ENCODE assay signal across 8 cellular contexts in genomic region chr18:54222922-54223567, GRCh38. TPM values are rescaled to one million over a fixed set of nuclear protein-coding genes. Genes with fewer than 3 reads are reported as not detected.
DNase-seq lines count a peak whose midpoint lies in the region; ATAC-seq and TF ChIP-seq lines count a peak whose summit lies in the region.

No MANE protein-coding gene starts in this region.

- H3K9me3 Mint-ChIP-seq in endothelial cell (ENCODE audit: unreplicated experiment): no peaks in the 10 kb centered on the region

- no peaks in the 10 kb centered on the region for H3K36me3 Mint-ChIP-seq in endothelial cell (ENCODE audit: low read depth, unreplicated experiment)

- in situ Hi-C loops in G401 (cut with HindIII; ENCODE audit: low sequenced_read_pairs): no loop called here

- ATAC-seq in GM21360 (IDR thresholded peaks at IDR 0.05; ENCODE audit: unreplicated experiment) (peak; percentile 31), HG03565 (IDR thresholded peaks at IDR 0.05; ENCODE audit: unreplicated experiment) (peak; percentile 29)

- peaks cover 15% of the 10 kb centered on the region for H3K4me1 Mint-ChIP-seq in endothelial cell (ENCODE audit: unreplicated experiment)

- peak overlapping the region; percentile 94 for H3K4me3 Mint-ChIP-seq in endothelial cell (ENCODE audit: unreplicated experiment)

- H3K27me3 Mint-ChIP-seq in endothelial cell (ENCODE audit: unreplicated experiment): peaks cover 3% of the 10 kb centered on the region

- peak overlapping the region; percentile 34 for H3K27ac Mint-ChIP-seq in endothelial cell (ENCODE audit: unreplicated experiment)

- DNase-seq in G401 (ENCODE audit: low spot score): peak; percentile 42
- peak; percentile 20 for DNase-seq in activated CD4-positive, CD25-positive, alpha-beta regulatory T cell treated with anti-CD3 and anti-CD28 coated beads, Interleukin-2, amount 50 U/mL, for 16 hours (ENCODE audit: low read depth, low spot score)
- DNase-seq in endothelial cell (ENCODE audit: low spot score): no peak
- DNase-seq in pons (ENCODE audit: low spot score): peak; percentile 37
- no peak for DNase-seq in germinal center (ENCODE audit: low spot score)
- no peak for DNase-seq in middle frontal gyrus (ENCODE audit: extremely low spot score, low spot score)

- TF ChIP-seq CTCF in endothelial cell (IDR thresholded peaks at IDR 0.05; ENCODE audit: unreplicated experiment): no peak

RNA-seq across cellular contexts. Expression of gene MBD2, which starts 1.4 kb away (rescaled TPM):
- total RNA-seq in G401 (2014; rRNA removed; shearing (Covaris generic)): 29.3 and 36.0 TPM in 2 replicates
- total RNA-seq in endothelial cell (ENCODE audit: unreplicated experiment): 27.7 TPM

RNA-seq across cellular contexts. Expression of gene POLI, which starts 46.3 kb away (rescaled TPM):
- total RNA-seq in G401 (2014; rRNA removed; shearing (Covaris generic)): 16.9 and 34.5 TPM in 2 replicates
- total RNA-seq in endothelial cell (ENCODE audit: unreplicated experiment): 29.0 TPM

Comparison
In these comparisons a context has a peak if more than half of its experiments do, and no peak if none do; other contexts are left out.
1. DNase-seq: peak in G401 (single experiment), activated CD4-positive, CD25-positive, alpha-beta regulatory T cell treated with anti-CD3 and anti-CD28 coated beads, Interleukin-2, amount 50 U/mL, for 16 hours (single experiment) and pons (single experiment); none in endothelial cell (single experiment), germinal center (single experiment) and middle frontal gyrus (single experiment).